ENCODE assay signal across 1 cellular context in the genomic region with DNA sequence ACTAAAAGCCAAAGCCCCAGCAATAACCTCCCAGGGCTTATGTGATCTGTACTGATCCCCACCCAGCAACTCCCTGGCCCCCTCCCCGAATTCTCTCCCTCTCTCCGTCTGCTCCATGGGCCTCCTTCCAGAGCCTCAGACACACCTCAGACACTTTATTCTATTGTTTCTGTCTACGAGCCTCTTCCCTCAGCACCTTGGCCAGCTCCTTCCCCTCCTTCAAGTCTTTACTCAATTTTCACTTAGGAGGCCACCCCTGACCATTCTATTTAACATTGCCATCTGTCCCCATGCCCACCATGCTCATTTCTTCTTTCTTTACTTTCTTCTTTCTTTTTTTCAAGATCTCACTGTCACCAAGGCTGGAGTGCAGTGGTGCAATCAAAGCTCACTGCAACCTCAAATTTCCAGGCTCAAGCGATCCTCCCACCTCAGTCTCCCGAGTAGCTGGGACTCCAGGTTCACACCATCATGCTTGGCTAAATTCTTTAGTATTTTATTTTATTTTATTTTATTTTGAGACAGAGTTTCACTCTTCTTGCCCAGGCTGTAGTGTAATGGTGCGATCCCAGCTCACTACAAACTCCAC.
TF ChIP-seq lines count a peak whose summit lies in the region.

No MANE protein-coding gene starts in this region.

TF ChIP-seq in HEK293, 187 proteins besides CTCF, POLR2A, EP300 and RAD21:
- TF ChIP-seq, protein P1, sequence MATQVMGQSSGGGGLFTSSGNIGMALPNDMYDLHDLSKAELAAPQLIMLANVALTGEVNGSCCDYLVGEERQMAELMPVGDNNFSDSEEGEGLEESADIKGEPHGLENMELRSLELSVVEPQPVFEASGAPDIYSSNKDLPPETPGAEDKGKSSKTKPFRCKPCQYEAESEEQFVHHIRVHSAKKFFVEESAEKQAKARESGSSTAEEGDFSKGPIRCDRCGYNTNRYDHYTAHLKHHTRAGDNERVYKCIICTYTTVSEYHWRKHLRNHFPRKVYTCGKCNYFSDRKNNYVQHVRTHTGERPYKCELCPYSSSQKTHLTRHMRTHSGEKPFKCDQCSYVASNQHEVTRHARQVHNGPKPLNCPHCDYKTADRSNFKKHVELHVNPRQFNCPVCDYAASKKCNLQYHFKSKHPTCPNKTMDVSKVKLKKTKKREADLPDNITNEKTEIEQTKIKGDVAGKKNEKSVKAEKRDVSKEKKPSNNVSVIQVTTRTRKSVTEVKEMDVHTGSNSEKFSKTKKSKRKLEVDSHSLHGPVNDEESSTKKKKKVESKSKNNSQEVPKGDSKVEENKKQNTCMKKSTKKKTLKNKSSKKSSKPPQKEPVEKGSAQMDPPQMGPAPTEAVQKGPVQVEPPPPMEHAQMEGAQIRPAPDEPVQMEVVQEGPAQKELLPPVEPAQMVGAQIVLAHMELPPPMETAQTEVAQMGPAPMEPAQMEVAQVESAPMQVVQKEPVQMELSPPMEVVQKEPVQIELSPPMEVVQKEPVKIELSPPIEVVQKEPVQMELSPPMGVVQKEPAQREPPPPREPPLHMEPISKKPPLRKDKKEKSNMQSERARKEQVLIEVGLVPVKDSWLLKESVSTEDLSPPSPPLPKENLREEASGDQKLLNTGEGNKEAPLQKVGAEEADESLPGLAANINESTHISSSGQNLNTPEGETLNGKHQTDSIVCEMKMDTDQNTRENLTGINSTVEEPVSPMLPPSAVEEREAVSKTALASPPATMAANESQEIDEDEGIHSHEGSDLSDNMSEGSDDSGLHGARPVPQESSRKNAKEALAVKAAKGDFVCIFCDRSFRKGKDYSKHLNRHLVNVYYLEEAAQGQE (tag by site-specific recombination; IDR thresholded peaks at IDR 0.05): peak; percentile 80
TF ChIP-seq in HEK293: peak in this region for 1; not testable (repeated sequence) for 186.
